Comparison of ENCODE assay signal across 22 cellular contexts in the genomic region with DNA sequence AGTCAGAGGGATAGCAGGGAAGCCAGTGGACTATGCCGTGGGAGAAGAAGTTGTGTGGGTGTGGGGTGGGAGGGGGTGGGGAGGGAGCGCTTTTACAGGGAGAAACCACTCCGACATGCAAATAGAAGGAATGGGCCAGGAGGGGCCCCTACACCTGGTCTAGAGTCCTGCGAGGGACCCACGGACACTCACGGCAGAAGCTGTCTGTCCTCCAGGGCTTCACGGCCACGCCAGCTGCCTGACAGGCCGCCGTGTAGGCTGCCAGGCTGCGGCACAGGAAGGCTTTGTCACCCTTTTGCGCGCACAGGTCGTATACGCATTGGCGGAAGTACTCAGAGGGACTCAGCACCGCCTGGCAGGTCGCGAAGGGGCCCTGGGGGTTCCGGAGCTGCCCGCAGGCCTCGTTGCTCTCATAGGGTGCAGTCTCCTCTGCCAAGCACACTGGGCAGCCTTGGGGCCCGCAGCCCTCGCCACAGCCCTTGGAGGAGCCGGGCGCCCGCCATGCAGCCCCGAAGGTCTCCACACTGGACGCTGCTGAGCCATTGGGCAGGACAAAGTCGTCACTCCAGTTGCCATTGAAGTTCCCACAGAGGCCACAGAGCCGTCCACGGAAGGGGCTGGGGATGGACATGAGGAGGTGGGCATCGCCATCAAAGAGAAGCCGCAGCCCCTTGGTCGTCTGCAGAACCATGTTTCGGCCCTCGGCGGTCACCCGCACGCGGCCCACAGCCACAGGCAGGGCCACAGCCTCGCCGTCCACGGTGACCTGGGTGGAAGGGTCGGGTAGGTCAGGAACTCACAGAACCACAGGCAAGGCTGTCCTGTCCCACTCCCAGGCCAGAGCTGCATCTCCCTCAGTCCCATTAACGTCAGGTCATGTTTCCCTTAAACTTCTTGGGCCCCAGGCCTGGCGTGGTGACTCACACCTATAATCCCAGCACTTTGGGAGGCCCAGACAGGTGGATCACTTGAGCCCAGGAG.
"Had no signal": no experiment of that assay in that cellular context is flagged by ENCODE, and none has a peak within 500 bp of the region (broad histone marks: within the 10 kb centered on the region; RNA-seq: fewer than 3 reads in every experiment).

No MANE protein-coding gene starts in this region.

- ATAC-seq: esophagus mucosa; gastrocnemius medialis; left cardiac atrium; left lung; lower lobe of right lung; naive thymus-derived CD8-positive, alpha-beta T cell; right lobe of liver; stimulated activated naive B cell treated with anti-CD40 and anti-IgM and Interleukin-4, amounts not matched to agents 10 μg/mL and 1 μg/mL and 100 μg/mL, for 72 hours had no signal

- H2AFZ ChIP-seq: parathyroid adenoma had no signal

- H3K27ac Mint-ChIP-seq: progenitor cell of endocrine pancreas; stimulated activated naive B cell treated with anti-CD40 and anti-IgM and Interleukin-4, amounts not matched to agents 10 μg/mL and 1 μg/mL and 100 μg/mL, for 72 hours; stimulated activated naive CD8-positive, alpha-beta T cell treated with anti-CD3 and anti-CD28 coated beads, Interleukin-15, Interleukin-2, amounts not matched to agents 100 ng/mL and 50 ng/mL, for 24 hours had no signal

- H3K9ac ChIP-seq: parathyroid adenoma had no signal

- H3K36me3 ChIP-seq: gastrocnemius medialis, left lung, lower lobe of right lung, neutrophil, right lobe of liver, thoracic aorta, tibial nerve, upper lobe of left lung had no signal

- H3K4me3 ChIP-seq: gastrocnemius medialis, left lung, lower lobe of right lung, right lobe of liver, thoracic aorta, tibial nerve, upper lobe of left lung had no signal

- H3K27me3 ChIP-seq: gastrocnemius medialis, neutrophil, right lobe of liver, upper lobe of left lung had no signal

- H3K9me3 Mint-ChIP-seq: naive thymus-derived CD8-positive, alpha-beta T cell; stimulated activated naive B cell treated with anti-CD40 and anti-IgM and Interleukin-4, amounts not matched to agents 10 μg/mL and 1 μg/mL and 100 μg/mL, for 72 hours; stimulated activated naive CD8-positive, alpha-beta T cell treated with anti-CD3 and anti-CD28 coated beads, Interleukin-15, Interleukin-2, amounts not matched to agents 100 ng/mL and 50 ng/mL, for 24 hours had no signal

- H3K27ac ChIP-seq: epithelial cell of prostate, gastrocnemius medialis, left lung, lower lobe of right lung, neutrophil, parathyroid adenoma, right lobe of liver, thoracic aorta, tibial nerve, upper lobe of left lung had no signal

- H3K4me1 Mint-ChIP-seq: stimulated activated naive B cell treated with anti-CD40 and anti-IgM and Interleukin-4, amounts not matched to agents 10 μg/mL and 1 μg/mL and 100 μg/mL, for 72 hours had no signal

- H3K4me3 Mint-ChIP-seq: naive thymus-derived CD8-positive, alpha-beta T cell; stimulated activated naive B cell treated with anti-CD40 and anti-IgM and Interleukin-4, amounts not matched to agents 10 μg/mL and 1 μg/mL and 100 μg/mL, for 72 hours; stimulated activated naive CD8-positive, alpha-beta T cell treated with anti-CD3 and anti-CD28 coated beads, Interleukin-15, Interleukin-2, amounts not matched to agents 100 ng/mL and 50 ng/mL, for 24 hours had no signal

- H3K27me3 Mint-ChIP-seq: naive thymus-derived CD8-positive, alpha-beta T cell; stimulated activated naive B cell treated with anti-CD40 and anti-IgM and Interleukin-4, amounts not matched to agents 10 μg/mL and 1 μg/mL and 100 μg/mL, for 72 hours; stimulated activated naive CD8-positive, alpha-beta T cell treated with anti-CD3 and anti-CD28 coated beads, Interleukin-15, Interleukin-2, amounts not matched to agents 100 ng/mL and 50 ng/mL, for 24 hours had no signal

- H3K4me1 ChIP-seq: gastrocnemius medialis, left lung, lower lobe of right lung, parathyroid adenoma, right lobe of liver, tibial nerve, upper lobe of left lung had no signal

- DNase-seq: cortex of kidney; foreskin fibroblast; gastrocnemius medialis; head of caudate nucleus; left cardiac atrium; left lung; lower lobe of right lung; naive thymus-derived CD8-positive, alpha-beta T cell; right lobe of liver; small intestine; stimulated activated CD4-positive, alpha-beta T cell treated with anti-CD3 and anti-CD28 coated beads, Interleukin-15, amount 100 ng/mL, for 24 hours; stimulated activated CD4-positive, alpha-beta T cell treated with anti-CD3 and anti-CD28 coated beads, Interleukin-2, amount 100 ng/mL, for 48 hours; stimulated activated naive B cell treated with anti-CD40 and anti-IgM and Interleukin-4, amounts not matched to agents 10 μg/mL and 1 μg/mL and 100 μg/mL, for 72 hours had no signal

- H3K79me2 ChIP-seq: parathyroid adenoma had no signal

- H3K9me3 ChIP-seq: gastrocnemius medialis, left lung, lower lobe of right lung, neutrophil, right lobe of liver, thoracic aorta, tibial nerve, upper lobe of left lung had no signal
